In genomic region chr5:177943805-177944736, GRCh38 we compare ENCODE assay signal across 11 cellular contexts. TPM values are rescaled to one million over a fixed set of nuclear protein-coding genes. Genes with fewer than 3 reads are reported as not detected.
DNase-seq lines count a peak whose midpoint lies in the region; ATAC-seq and TF ChIP-seq lines count a peak whose summit lies in the region.
"Not testable (repeated sequence)": the region's sequence is repeated elsewhere in the genome, so short reads cannot be mapped to it uniquely, and the experiment has no call there.
"Had no signal": no experiment of that assay in that cellular context is flagged by ENCODE, and none has a peak within 500 bp of the region (broad histone marks: within the 10 kb centered on the region; RNA-seq: fewer than 3 reads in every experiment).

No MANE protein-coding gene starts in this region.

- H3K27ac ChIP-seq in RWPE2 (ENCODE audit: poor library complexity, severe bottlenecking): not testable (repeated sequence)
- H3K27ac ChIP-seq in dorsolateral prefrontal cortex: peak overlapping the region in 1 of 59 donors; percentile 48

- not testable (repeated sequence) for H3K36me3 ChIP-seq in RWPE2 (ENCODE audit: low read depth)

- H3K4me1 ChIP-seq in RWPE2 (ENCODE audit: insufficient read depth, poor library complexity, severe bottlenecking): not testable (repeated sequence)

- not testable (repeated sequence) for H3K27me3 ChIP-seq in RWPE2 (ENCODE audit: insufficient read depth, poor library complexity, severe bottlenecking); dorsolateral prefrontal cortex

- H3K4me1 Mint-ChIP-seq in activated T-cell treated with anti-CD3 and anti-CD28 coated beads, Interleukin-2, amount 50 U/mL, for 4 hours (ENCODE audit: low read depth): not testable (repeated sequence)

- in situ Hi-C loops in ACHN (cut with HindIII; ENCODE audit: low pct_ligation_motif_present, low pct_unique_long_range_greater_than_20kb, low sequenced_read_pairs): not testable (repeated sequence)

- intact Hi-C loops in dorsolateral prefrontal cortex (cut with DNase I); left colon (cut with DNase I, micrococcal nuclease): not testable (repeated sequence)

- peak; percentile 28 for DNase-seq in ACHN
- DNase-seq in RWPE2 (ENCODE audit: low spot score): not testable (repeated sequence)
- DNase-seq in activated T-cell treated with anti-CD3 and anti-CD28 coated beads, Interleukin-2, amount 50 U/mL, for 4 hours: peak; percentile 26
- DNase-seq in dorsolateral prefrontal cortex: peak in 1 of 10 donors; percentile 60
- peak in 1 of 2 donors; percentile 21 for DNase-seq in left colon
- peak; percentile 16 for DNase-seq in stimulated activated CD4-positive, alpha-beta T cell treated with anti-CD3 and anti-CD28 coated beads, Interleukin-12 subunit alpha, Interleukin-12 subunit beta, amount 100 ng/mL, for 4 hours

- ATAC-seq in GM18502 (IDR thresholded peaks at IDR 0.05; ENCODE audit: poor library complexity, unreplicated experiment): peak; percentile 50
- peak; percentile 55 for ATAC-seq in HG03066 (IDR thresholded peaks at IDR 0.05; ENCODE audit: low read depth, unreplicated experiment)
- ATAC-seq in RWPE2 (ENCODE audit: low read depth): peak; percentile 42
- ATAC-seq in activated T-cell treated with anti-CD3 and anti-CD28 coated beads, Interleukin-2, amount 50 U/mL, for 4 hours: peak; percentile 59 to 62
- ATAC-seq in left colon: peak; percentile 33

- not testable (repeated sequence) for TF ChIP-seq CTCF in RWPE2 (IDR thresholded peaks at IDR 0.05; ENCODE audit: poor library complexity, severe bottlenecking); dorsolateral prefrontal cortex (IDR thresholded peaks at IDR 0.05 in 54 of 56, conservative IDR thresholded peaks at IDR 0.05 in 2 of 56; ENCODE audit: low read depth in 1 of 56, partially characterized antibody in 56 of 56)

- H3K9me3 ChIP-seq in RWPE2 (ENCODE audit: severe bottlenecking): not testable (repeated sequence)

- not testable (repeated sequence) for H3K27me3 Mint-ChIP-seq in activated T-cell treated with anti-CD3 and anti-CD28 coated beads, Interleukin-2, amount 50 U/mL, for 4 hours (ENCODE audit: low read depth)

- not testable (repeated sequence) for H3K36me3 Mint-ChIP-seq in activated T-cell treated with anti-CD3 and anti-CD28 coated beads, Interleukin-2, amount 50 U/mL, for 4 hours (ENCODE audit: insufficient read depth)

- peak overlapping the region; percentile 76 for H3K4me3 Mint-ChIP-seq in activated T-cell treated with anti-CD3 and anti-CD28 coated beads, Interleukin-2, amount 50 U/mL, for 4 hours

- H3K4me3 ChIP-seq in RWPE2 (ENCODE audit: severe bottlenecking): peak overlapping the region; percentile 30
- peak overlapping the region in 47 of 59 donors; percentile 20 to 63 (median 42) for H3K4me3 ChIP-seq in dorsolateral prefrontal cortex

- not testable (repeated sequence) for H3K9me3 Mint-ChIP-seq in activated T-cell treated with anti-CD3 and anti-CD28 coated beads, Interleukin-2, amount 50 U/mL, for 4 hours

RNA-seq across cellular contexts. Expression of gene PROP1, which starts 52.0 kb away (rescaled TPM):
- total RNA-seq in activated T-cell treated with anti-CD3 and anti-CD28 coated beads, Interleukin-2, amount 50 U/mL, for 4 hours: not detected
- total RNA-seq in dorsolateral prefrontal cortex: 1 to 10 TPM in 1 of 120 experiments, under 1 TPM in 7, not detected in 112; 0.39 to 1.6 (median 0.60) TPM
- total RNA-seq in left colon: not detected
- total RNA-seq: A172, dermis microvascular lymphatic vessel endothelial cell, mesenteric fat pad had no signal
